In the genomic region with DNA sequence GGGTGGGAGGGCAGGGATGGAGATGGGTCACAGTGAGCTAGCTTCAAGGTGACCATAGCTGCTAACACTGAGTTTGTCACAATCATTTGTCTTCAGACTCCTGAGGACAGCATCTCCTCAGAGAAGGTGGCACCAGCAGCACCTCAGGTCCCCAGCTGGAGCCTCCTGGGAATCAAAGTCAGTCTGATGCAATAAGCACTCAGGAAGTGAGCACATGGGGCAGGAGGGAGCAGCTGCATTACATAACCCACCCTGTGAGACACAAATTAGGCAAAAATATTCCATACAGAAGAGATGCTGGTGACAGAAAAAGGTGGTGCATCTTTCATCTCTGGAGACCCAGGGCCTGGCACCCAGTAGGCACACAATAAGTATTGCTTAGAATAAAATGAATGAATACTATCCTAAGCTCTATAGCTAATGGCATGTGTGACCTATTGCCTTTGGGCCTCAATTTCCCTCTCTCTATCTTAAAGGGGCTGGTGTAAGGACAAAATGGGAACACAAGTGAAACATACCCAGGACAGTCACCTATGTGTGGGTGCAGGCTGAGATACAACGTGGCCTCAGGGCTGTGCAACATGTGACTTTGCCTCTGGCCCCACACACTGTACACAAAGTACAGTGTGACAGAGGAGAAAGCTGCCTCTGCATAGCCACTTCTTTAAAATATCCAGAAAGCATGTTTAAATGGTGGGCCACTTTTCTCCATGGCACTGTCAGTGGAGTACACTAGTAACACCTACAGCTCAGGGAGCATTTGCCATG, we compare ENCODE assay signal across 11 cellular contexts. TPM values are rescaled to one million over a fixed set of nuclear protein-coding genes. Genes with fewer than 3 reads are reported as not detected.
DNase-seq lines count a peak whose midpoint lies in the region; ATAC-seq, FAIRE-seq and TF ChIP-seq lines count a peak whose summit lies in the region.
"Had no signal": no experiment of that assay in that cellular context is flagged by ENCODE, and none has a peak within 500 bp of the region (broad histone marks: within the 10 kb centered on the region; RNA-seq: fewer than 3 reads in every experiment).

No MANE protein-coding gene starts in this region.

- H3F3A ChIP-seq in DOHH2 (ENCODE audit: control insufficient read depth, insufficient read depth), result no peaks in the 10 kb centered on the region

- ATAC-seq in GM21723 (IDR thresholded peaks at IDR 0.05; ENCODE audit: unreplicated experiment) (peak; percentile 60), HG03439 (IDR thresholded peaks at IDR 0.05; ENCODE audit: unreplicated experiment) (no peak)

- H4K20me1 ChIP-seq in DOHH2 (ENCODE audit: control insufficient read depth, insufficient read depth, low read depth, low read length), result no peaks in the 10 kb centered on the region

- no peaks in the 10 kb centered on the region for H3K9me3 ChIP-seq in DOHH2 (ENCODE audit: control insufficient read depth, insufficient read depth, low read length)
- no peaks in the 10 kb centered on the region for H3K9me3 ChIP-seq in kidney (ENCODE audit: control insufficient read depth in 1 of 2, low read length in 2 of 2)

- intact Hi-C loops in kidney (cut with DNase I), result no loop called here

- H3K27ac ChIP-seq in DOHH2 (ENCODE audit: low read depth, low read length) (no peak overlapping the region), kidney (ENCODE audit: low read depth in 2 of 2, low read length in 2 of 2) (no peak overlapping the region)

- no peaks in the 10 kb centered on the region for H3K9me2 ChIP-seq in DOHH2 (replicated peaks; ENCODE audit: control insufficient read depth, low read length)

- H3K4me3 ChIP-seq in DOHH2 (ENCODE audit: low read length), result no peak overlapping the region
- H3K4me3 ChIP-seq in kidney (ENCODE audit: low read length in 2 of 2), result no peak overlapping the region

- H3K9ac ChIP-seq in kidney (ENCODE audit: low read length in 2 of 2), result no peak overlapping the region

- FAIRE-seq in frontal cortex (lab: Jason Lieb, UNC) (no peak), kidney (lab: Jason Lieb, UNC) (no peak)
- FAIRE-seq: colon had no signal

- H3K4me2 ChIP-seq in DOHH2 (ENCODE audit: low read length), result peak overlapping the region; percentile 28

- TF ChIP-seq CTCF in DOHH2 (IDR thresholded peaks at IDR 0.05; ENCODE audit: low read depth, low read length, poor library complexity, severe bottlenecking) (no peak), kidney (IDR thresholded peaks at IDR 0.05; ENCODE audit: borderline replicate concordance, extremely low read depth, insufficient read depth) (no peak)

- H3K36me3 ChIP-seq in DOHH2 (ENCODE audit: control insufficient read depth, low read length) (peaks cover 57% of the 10 kb centered on the region), kidney (ENCODE audit: control insufficient read depth in 1 of 2, insufficient read depth in 2 of 2, low read length in 2 of 2) (no peaks in the 10 kb centered on the region)

- no peaks in the 10 kb centered on the region for H3K27me3 ChIP-seq in DOHH2 (ENCODE audit: control insufficient read depth, low read length)

- DNase-seq in OCI-M1 (lab: John Stamatoyannopoulos, UW) (peak; percentile 53), iris pigment epithelial cell (ENCODE audit: low read depth) (peak; percentile 17), frontal cortex (ENCODE audit: low spot score in 2 of 2) (no peak), AG08396 (ENCODE audit: low spot score) (no peak), kidney (no peak)
- DNase-seq: activated T-cell treated with anti-CD3 and anti-CD28 coated beads, Interleukin-2, amount 50 U/mL, for 48 hours; DMS79 treated with DMSO at 0.1 percent for 48 hours had no signal

- H3K4me1 ChIP-seq in DOHH2 (ENCODE audit: control insufficient read depth, low read length) (peaks cover 14% of the 10 kb centered on the region), kidney (ENCODE audit: control insufficient read depth in 1 of 2, insufficient read depth in 1 of 2, low read depth in 1 of 2, low read length in 2 of 2) (no peaks in the 10 kb centered on the region)

- peaks cover 12% of the 10 kb centered on the region for H3K79me2 ChIP-seq in DOHH2 (ENCODE audit: control insufficient read depth, low read length)

RNA-seq across cellular contexts. Expression of gene SLC39A8, which starts 37.1 kb away (rescaled TPM):
- total RNA-seq in frontal cortex (6.5 TPM), kidney (19.7 TPM)
- polyA plus RNA-seq in kidney (ENCODE audit: insufficient read depth, low read depth, low replicate concordance), result 7.1 TPM

Comparison
In these comparisons a context has a peak if more than half of its experiments do, and no peak if none do; other contexts are left out.
1. DNase-seq: peak in OCI-M1 (single experiment) and iris pigment epithelial cell (single experiment); none in frontal cortex (0 of 2), AG08396 (single experiment) and kidney (single experiment).